Comparison of ENCODE assay signal across 8 cellular contexts in the genomic region with DNA sequence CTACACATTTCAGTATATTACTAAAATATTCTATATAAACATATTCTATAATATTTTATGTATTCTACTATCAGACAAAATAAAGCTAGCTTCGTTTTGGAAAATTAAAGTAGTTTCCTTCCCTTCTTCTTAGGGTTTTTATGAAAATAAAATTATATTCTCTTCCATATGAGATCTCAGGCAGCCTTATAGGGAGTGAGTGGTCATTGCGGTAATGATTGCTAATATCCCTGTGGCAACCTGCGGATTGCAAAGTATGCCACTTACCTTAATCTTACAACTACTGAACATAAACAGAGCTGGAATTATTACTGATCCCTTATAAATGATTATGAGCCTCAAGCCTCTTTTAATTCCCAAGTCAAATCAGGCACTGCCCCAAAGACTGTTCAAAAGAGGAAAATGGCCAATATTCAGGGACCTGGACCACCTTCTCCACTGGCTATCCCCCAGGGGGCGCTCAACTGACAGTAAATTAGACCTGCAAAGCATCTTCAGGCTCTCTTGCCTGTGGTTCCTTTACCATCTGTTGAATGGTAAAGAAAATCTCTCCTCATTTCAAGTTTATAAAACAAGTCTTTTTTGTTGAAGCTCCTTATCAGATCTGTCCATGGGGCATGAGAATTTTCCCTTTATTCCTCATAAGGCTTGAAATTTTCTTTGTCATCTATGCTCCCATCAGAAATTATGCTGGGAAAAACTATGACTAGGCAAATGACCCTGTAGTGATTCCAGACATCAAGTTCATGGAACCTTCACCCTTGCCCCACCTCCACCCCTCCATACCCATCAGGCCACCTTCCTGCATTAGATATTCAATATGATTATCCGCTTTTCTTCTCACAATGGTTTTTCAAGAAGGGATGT.
A peak's percentile ranks its signal among the peaks of the same experiment; 100 is the strongest.
DNase-seq lines count a peak whose midpoint lies in the region; ATAC-seq and TF ChIP-seq lines count a peak whose summit lies in the region.

No MANE protein-coding gene starts in this region.

- no peaks in the 10 kb centered on the region for H3K4me1 Mint-ChIP-seq in endothelial cell (ENCODE audit: unreplicated experiment)

- H3K27me3 Mint-ChIP-seq in endothelial cell (ENCODE audit: unreplicated experiment): no peaks in the 10 kb centered on the region

- ATAC-seq in GM18858 (IDR thresholded peaks at IDR 0.05; ENCODE audit: unreplicated experiment): peak; percentile 81
- peak; percentile 68 for ATAC-seq in HG03175 (IDR thresholded peaks at IDR 0.05; ENCODE audit: unreplicated experiment)

- no peak overlapping the region for H3K27ac Mint-ChIP-seq in endothelial cell (ENCODE audit: unreplicated experiment)

- H3K4me3 Mint-ChIP-seq in endothelial cell (ENCODE audit: unreplicated experiment): no peak overlapping the region

- TF ChIP-seq CTCF in endothelial cell (IDR thresholded peaks at IDR 0.05; ENCODE audit: unreplicated experiment): peak; percentile 81

- no peaks in the 10 kb centered on the region for H3K9me3 Mint-ChIP-seq in endothelial cell (ENCODE audit: unreplicated experiment)

- no peaks in the 10 kb centered on the region for H3K36me3 Mint-ChIP-seq in endothelial cell (ENCODE audit: low read depth, unreplicated experiment)

- DNase-seq in AG08396 (ENCODE audit: low spot score) (peak; percentile 60), NCI-H774 (lab: John Stamatoyannopoulos, UW) (peak; percentile 48), endothelial cell (ENCODE audit: low spot score) (peak; percentile 83), myocyte (ENCODE audit: low read depth) (peak; percentile 68)
- peak; percentile 89 for DNase-seq in activated CD8-positive, alpha-beta memory T cell treated with anti-CD3 and anti-CD28 coated beads for 24 hours
- peak; percentile 67 to 73 for DNase-seq in stimulated activated CD8-positive, alpha-beta memory T cell treated with anti-CD3 and anti-CD28 coated beads, Interleukin-7, amount 100 ng/mL, for 4 hours (ENCODE audit: low read depth in 2 of 2)

Comparison
In these comparisons a context has a peak if more than half of its experiments do, and no peak if none do; other contexts are left out.
1. Peak in every context shown above with its lines: DNase-seq and ATAC-seq.